14 cellular contexts compared by ENCODE assay signal in the genomic region with DNA sequence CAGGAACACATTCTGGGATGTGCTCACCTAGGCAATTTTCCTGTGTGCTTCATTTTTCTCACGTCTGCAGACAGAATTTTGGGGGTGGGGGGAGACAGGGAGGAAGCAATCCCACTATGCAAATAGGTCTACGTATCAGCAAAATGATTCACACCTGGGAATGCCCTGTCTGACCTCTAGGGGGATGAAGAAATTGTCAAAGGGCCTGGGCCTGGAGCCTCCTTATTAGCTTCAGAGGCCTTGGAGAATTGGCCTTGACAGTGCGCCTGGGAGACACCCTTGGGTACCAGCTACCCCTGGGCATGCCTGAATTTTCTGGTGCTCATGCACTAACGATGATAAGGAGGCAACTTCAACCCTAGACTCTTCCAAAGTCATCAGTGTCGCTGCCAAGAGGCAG.
A peak's percentile ranks its signal among the peaks of the same experiment; 100 is the strongest.
DNase-seq lines count a peak whose midpoint lies in the region; ATAC-seq, FAIRE-seq and TF ChIP-seq lines count a peak whose summit lies in the region.
"Had no signal": no experiment of that assay in that cellular context is flagged by ENCODE, and none has a peak within 500 bp of the region (broad histone marks: within the 10 kb centered on the region; RNA-seq: fewer than 3 reads in every experiment).

No MANE protein-coding gene starts in this region.

- H3K4me1 Mint-ChIP-seq in mesothelial cell of epicardium, result no peaks in the 10 kb centered on the region

- H3K4me3 ChIP-seq in HFF-Myc (replicated peaks; ENCODE audit: low read depth, low read length) (no peak overlapping the region), lower lobe of right lung (no peak overlapping the region)
- H3K4me3 ChIP-seq: SJSA1 had no signal

- no peak overlapping the region for H3K27ac Mint-ChIP-seq in mesothelial cell of epicardium

- H3K27me3 ChIP-seq in lower lobe of right lung (ENCODE audit: low read depth), result no peaks in the 10 kb centered on the region
- H3K27me3 ChIP-seq: SJSA1 had no signal

- peaks cover 58% of the 10 kb centered on the region for H3K27me3 Mint-ChIP-seq in mesothelial cell of epicardium (ENCODE audit: low read depth)

- H3K4me1 ChIP-seq in lower lobe of right lung, result no peaks in the 10 kb centered on the region
- H3K4me1 ChIP-seq: SJSA1 had no signal

- no peak overlapping the region for H3K27ac ChIP-seq in lower lobe of right lung
- H3K27ac ChIP-seq: KMS-11, SJSA1 had no signal

- DNase-seq in GM18507 (ENCODE audit: extremely low spot score, insufficient read length, low read depth) (no peak), HFF-Myc (ENCODE audit: extremely low read depth, low read depth) (no peak), RPMI8226 (peak; percentile 17), mesothelial cell of epicardium (ENCODE audit: low spot score in 2 of 2, unreplicated experiment in 2 of 2) (no peak), NCI-H226 (no peak), lower lobe of right lung (no peak)
- no peak for DNase-seq in stimulated activated CD4-positive, alpha-beta T cell treated with anti-CD3 and anti-CD28 coated beads, Interleukin-4, amount 100 ng/mL, for 24 hours
- DNase-seq: effector CD8-positive, alpha-beta T cell; head of caudate nucleus; NCI-H2227 treated with DMSO at 0.1 percent for 48 hours; substantia nigra had no signal

- intact Hi-C loops in lower lobe of right lung (cut with DNase I), result no loop called here

- no peak for ATAC-seq in lower lobe of right lung
- ATAC-seq: activated CD4-positive, CD25-positive, alpha-beta regulatory T cell treated with anti-CD3 and anti-CD28 coated beads, Interleukin-2, amount 50 U/mL, for 24 hours had no signal

- H3K4me3 Mint-ChIP-seq in mesothelial cell of epicardium, result no peak overlapping the region

- TF ChIP-seq CTCF in HFF-Myc (IDR thresholded peaks at IDR 0.05; ENCODE audit: low read depth, low read length, missing control alignments) (peak; percentile 10), mesothelial cell of epicardium (IDR thresholded peaks at IDR 0.05; ENCODE audit: unreplicated experiment) (peak; percentile 38), lower lobe of right lung (IDR thresholded peaks at IDR 0.05) (no peak)

- H3K9me3 ChIP-seq in lower lobe of right lung, result no peaks in the 10 kb centered on the region
- H3K9me3 ChIP-seq: SJSA1 had no signal

- H3K36me3 Mint-ChIP-seq in mesothelial cell of epicardium, result no peaks in the 10 kb centered on the region

- H3K36me3 ChIP-seq in lower lobe of right lung, result no peaks in the 10 kb centered on the region
- H3K36me3 ChIP-seq: SJSA1 had no signal

- peak; percentile 9 for FAIRE-seq in GM18507 (lab: Jason Lieb, UNC)

- H3K9me3 Mint-ChIP-seq in mesothelial cell of epicardium, result no peaks in the 10 kb centered on the region
